Comparison of ENCODE assay signal across 1 cellular context in the genomic region with DNA sequence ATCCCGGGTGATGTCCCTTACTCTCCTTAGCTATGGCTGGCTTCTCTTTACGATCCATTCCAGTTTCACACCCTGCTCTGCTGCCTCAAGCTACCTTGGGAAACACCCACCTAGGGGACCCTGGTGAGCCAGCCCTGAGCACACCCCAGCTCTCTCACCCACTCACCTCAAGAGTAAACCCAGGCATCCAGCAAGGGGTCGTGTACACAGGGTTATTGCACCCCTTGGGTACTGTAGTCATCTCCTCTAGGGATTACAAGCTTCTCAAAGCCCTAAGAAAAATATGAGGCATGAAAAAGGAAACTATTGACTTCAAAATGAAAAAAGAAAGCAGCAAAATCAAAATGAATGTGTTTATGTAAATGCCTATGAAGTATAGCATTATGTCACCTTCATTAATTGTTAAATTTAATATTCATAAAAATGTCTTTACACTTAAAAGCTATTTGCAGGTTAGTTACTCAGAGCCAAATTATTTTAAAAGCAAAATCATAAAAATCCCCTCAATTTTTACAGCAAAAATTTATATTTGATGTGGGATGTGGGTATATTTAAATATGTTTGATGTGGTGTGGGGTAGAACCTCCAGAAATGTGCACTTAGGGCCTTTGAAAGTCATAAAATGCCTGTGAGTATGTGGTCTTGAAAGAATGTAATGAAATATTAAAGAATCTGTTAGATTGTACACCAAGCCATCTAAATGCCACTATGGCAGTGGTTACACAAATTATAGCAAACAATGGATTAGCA.
A peak's percentile ranks its signal among the peaks of the same experiment; 100 is the strongest.
TF ChIP-seq lines count a peak whose summit lies in the region.

No MANE protein-coding gene starts in this region.

TF ChIP-seq in GM12878, 131 proteins besides CTCF, POLR2A, EP300 and RAD21 (continued from another document and continues in another):
- TF ChIP-seq, protein P1, sequence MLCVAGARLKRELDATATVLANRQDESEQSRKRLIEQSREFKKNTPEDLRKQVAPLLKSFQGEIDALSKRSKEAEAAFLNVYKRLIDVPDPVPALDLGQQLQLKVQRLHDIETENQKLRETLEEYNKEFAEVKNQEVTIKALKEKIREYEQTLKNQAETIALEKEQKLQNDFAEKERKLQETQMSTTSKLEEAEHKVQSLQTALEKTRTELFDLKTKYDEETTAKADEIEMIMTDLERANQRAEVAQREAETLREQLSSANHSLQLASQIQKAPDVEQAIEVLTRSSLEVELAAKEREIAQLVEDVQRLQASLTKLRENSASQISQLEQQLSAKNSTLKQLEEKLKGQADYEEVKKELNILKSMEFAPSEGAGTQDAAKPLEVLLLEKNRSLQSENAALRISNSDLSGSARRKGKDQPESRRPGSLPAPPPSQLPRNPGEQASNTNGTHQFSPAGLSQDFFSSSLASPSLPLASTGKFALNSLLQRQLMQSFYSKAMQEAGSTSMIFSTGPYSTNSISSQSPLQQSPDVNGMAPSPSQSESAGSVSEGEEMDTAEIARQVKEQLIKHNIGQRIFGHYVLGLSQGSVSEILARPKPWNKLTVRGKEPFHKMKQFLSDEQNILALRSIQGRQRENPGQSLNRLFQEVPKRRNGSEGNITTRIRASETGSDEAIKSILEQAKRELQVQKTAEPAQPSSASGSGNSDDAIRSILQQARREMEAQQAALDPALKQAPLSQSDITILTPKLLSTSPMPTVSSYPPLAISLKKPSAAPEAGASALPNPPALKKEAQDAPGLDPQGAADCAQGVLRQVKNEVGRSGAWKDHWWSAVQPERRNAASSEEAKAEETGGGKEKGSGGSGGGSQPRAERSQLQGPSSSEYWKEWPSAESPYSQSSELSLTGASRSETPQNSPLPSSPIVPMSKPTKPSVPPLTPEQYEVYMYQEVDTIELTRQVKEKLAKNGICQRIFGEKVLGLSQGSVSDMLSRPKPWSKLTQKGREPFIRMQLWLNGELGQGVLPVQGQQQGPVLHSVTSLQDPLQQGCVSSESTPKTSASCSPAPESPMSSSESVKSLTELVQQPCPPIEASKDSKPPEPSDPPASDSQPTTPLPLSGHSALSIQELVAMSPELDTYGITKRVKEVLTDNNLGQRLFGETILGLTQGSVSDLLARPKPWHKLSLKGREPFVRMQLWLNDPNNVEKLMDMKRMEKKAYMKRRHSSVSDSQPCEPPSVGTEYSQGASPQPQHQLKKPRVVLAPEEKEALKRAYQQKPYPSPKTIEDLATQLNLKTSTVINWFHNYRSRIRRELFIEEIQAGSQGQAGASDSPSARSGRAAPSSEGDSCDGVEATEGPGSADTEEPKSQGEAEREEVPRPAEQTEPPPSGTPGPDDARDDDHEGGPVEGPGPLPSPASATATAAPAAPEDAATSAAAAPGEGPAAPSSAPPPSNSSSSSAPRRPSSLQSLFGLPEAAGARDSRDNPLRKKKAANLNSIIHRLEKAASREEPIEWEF (IDR thresholded peaks at IDR 0.05; ENCODE audit: insufficient replicate concordance, low read depth, low read length): no peak
- no peak for TF ChIP-seq ETV6 (conservative IDR thresholded peaks at IDR 0.05 in 1 of 2, IDR thresholded peaks at IDR 0.05 in 1 of 2; ENCODE audit: borderline replicate concordance in 1 of 2, low read depth in 1 of 2)
- no peak for TF ChIP-seq RAD51 (IDR thresholded peaks at IDR 0.05)
- TF ChIP-seq, protein P2, sequence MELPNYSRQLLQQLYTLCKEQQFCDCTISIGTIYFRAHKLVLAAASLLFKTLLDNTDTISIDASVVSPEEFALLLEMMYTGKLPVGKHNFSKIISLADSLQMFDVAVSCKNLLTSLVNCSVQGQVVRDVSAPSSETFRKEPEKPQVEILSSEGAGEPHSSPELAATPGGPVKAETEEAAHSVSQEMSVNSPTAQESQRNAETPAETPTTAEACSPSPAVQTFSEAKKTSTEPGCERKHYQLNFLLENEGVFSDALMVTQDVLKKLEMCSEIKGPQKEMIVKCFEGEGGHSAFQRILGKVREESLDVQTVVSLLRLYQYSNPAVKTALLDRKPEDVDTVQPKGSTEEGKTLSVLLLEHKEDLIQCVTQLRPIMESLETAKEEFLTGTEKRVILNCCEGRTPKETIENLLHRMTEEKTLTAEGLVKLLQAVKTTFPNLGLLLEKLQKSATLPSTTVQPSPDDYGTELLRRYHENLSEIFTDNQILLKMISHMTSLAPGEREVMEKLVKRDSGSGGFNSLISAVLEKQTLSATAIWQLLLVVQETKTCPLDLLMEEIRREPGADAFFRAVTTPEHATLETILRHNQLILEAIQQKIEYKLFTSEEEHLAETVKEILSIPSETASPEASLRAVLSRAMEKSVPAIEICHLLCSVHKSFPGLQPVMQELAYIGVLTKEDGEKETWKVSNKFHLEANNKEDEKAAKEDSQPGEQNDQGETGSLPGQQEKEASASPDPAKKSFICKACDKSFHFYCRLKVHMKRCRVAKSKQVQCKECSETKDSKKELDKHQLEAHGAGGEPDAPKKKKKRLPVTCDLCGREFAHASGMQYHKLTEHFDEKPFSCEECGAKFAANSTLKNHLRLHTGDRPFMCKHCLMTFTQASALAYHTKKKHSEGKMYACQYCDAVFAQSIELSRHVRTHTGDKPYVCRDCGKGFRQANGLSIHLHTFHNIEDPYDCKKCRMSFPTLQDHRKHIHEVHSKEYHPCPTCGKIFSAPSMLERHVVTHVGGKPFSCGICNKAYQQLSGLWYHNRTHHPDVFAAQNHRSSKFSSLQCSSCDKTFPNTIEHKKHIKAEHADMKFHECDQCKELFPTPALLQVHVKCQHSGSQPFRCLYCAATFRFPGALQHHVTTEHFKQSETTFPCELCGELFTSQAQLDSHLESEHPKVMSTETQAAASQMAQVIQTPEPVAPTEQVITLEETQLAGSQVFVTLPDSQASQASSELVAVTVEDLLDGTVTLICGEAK (IDR thresholded peaks at IDR 0.05; ENCODE audit: borderline replicate concordance): no peak
- no peak for TF ChIP-seq KAT2A (conservative IDR thresholded peaks at IDR 0.05; ENCODE audit: control insufficient read depth, low read depth, low read length)
- no peak for TF ChIP-seq SIN3A (IDR thresholded peaks at IDR 0.05; ENCODE audit: low read depth, low read length)
- TF ChIP-seq NFIC (IDR thresholded peaks at IDR 0.05; ENCODE audit: low read depth, low read length): peak; percentile 29; the same call in 1 of the 2 replicates
- no peak for TF ChIP-seq CHD4 (IDR thresholded peaks at IDR 0.05)
- peak; percentile 70 to 73 for TF ChIP-seq BHLHE40 (IDR thresholded peaks at IDR 0.05; ENCODE audit: borderline replicate concordance in 1 of 2, low read depth in 2 of 2, low read length in 1 of 2)
- peak; percentile 73 for TF ChIP-seq NR2F1 (conservative IDR thresholded peaks at IDR 0.05)
- peak; percentile 53 for TF ChIP-seq ATF7 (IDR thresholded peaks at IDR 0.05; ENCODE audit: low read depth)
- no peak for TF ChIP-seq MXI1 (IDR thresholded peaks at IDR 0.05; ENCODE audit: low read depth, low read length)
- TF ChIP-seq TBL1XR1 (IDR thresholded peaks at IDR 0.05; ENCODE audit: low read depth, low read length): no peak
- peak; percentile 98 for TF ChIP-seq TCF7 (IDR thresholded peaks at IDR 0.05; ENCODE audit: borderline replicate concordance)
- TF ChIP-seq SMAD5 (IDR thresholded peaks at IDR 0.05; ENCODE audit: low read depth): no peak
- TF ChIP-seq SMARCA5 (IDR thresholded peaks at IDR 0.05): no peak
- TF ChIP-seq SIX5 (IDR thresholded peaks at IDR 0.05; ENCODE audit: low read depth, low read length, severe bottlenecking): no peak
- TF ChIP-seq PAX5 (IDR thresholded peaks at IDR 0.05; ENCODE audit: borderline replicate concordance, low read depth, low read length): no peak
- TF ChIP-seq ZNF217 (IDR thresholded peaks at IDR 0.05): 0 out of 2 replicates have a peak, but pooled peaks have one; percentile 42
- TF ChIP-seq FOS (IDR thresholded peaks at IDR 0.05; ENCODE audit: borderline replicate concordance, extremely low read depth, insufficient read length): no peak
- TF ChIP-seq, protein P3, sequence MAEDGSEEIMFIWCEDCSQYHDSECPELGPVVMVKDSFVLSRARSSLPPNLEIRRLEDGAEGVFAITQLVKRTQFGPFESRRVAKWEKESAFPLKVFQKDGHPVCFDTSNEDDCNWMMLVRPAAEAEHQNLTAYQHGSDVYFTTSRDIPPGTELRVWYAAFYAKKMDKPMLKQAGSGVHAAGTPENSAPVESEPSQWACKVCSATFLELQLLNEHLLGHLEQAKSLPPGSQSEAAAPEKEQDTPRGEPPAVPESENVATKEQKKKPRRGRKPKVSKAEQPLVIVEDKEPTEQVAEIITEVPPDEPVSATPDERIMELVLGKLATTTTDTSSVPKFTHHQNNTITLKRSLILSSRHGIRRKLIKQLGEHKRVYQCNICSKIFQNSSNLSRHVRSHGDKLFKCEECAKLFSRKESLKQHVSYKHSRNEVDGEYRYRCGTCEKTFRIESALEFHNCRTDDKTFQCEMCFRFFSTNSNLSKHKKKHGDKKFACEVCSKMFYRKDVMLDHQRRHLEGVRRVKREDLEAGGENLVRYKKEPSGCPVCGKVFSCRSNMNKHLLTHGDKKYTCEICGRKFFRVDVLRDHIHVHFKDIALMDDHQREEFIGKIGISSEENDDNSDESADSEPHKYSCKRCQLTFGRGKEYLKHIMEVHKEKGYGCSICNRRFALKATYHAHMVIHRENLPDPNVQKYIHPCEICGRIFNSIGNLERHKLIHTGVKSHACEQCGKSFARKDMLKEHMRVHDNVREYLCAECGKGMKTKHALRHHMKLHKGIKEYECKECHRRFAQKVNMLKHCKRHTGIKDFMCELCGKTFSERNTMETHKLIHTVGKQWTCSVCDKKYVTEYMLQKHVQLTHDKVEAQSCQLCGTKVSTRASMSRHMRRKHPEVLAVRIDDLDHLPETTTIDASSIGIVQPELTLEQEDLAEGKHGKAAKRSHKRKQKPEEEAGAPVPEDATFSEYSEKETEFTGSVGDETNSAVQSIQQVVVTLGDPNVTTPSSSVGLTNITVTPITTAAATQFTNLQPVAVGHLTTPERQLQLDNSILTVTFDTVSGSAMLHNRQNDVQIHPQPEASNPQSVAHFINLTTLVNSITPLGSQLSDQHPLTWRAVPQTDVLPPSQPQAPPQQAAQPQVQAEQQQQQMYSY (CRISPR knock-in tag; IDR thresholded peaks at IDR 0.05): no peak
- TF ChIP-seq, protein P4, sequence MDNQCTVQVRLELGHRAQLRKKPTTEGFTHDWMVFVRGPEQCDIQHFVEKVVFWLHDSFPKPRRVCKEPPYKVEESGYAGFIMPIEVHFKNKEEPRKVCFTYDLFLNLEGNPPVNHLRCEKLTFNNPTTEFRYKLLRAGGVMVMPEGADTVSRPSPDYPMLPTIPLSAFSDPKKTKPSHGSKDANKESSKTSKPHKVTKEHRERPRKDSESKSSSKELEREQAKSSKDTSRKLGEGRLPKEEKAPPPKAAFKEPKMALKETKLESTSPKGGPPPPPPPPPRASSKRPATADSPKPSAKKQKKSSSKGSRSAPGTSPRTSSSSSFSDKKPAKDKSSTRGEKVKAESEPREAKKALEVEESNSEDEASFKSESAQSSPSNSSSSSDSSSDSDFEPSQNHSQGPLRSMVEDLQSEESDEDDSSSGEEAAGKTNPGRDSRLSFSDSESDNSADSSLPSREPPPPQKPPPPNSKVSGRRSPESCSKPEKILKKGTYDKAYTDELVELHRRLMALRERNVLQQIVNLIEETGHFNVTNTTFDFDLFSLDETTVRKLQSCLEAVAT (IDR thresholded peaks at IDR 0.05): peak; percentile 58; the same call in 1 of the 2 replicates
- TF ChIP-seq ZNF622 (IDR thresholded peaks at IDR 0.05): no peak
- no peak for TF ChIP-seq POLR2AphosphoS5 (IDR thresholded peaks at IDR 0.05; ENCODE audit: low read length)
- TF ChIP-seq CEBPB (IDR thresholded peaks at IDR 0.05; ENCODE audit: borderline replicate concordance in 1 of 2, low read depth in 2 of 2, low read length in 2 of 2): no peak
- TF ChIP-seq, protein P5, sequence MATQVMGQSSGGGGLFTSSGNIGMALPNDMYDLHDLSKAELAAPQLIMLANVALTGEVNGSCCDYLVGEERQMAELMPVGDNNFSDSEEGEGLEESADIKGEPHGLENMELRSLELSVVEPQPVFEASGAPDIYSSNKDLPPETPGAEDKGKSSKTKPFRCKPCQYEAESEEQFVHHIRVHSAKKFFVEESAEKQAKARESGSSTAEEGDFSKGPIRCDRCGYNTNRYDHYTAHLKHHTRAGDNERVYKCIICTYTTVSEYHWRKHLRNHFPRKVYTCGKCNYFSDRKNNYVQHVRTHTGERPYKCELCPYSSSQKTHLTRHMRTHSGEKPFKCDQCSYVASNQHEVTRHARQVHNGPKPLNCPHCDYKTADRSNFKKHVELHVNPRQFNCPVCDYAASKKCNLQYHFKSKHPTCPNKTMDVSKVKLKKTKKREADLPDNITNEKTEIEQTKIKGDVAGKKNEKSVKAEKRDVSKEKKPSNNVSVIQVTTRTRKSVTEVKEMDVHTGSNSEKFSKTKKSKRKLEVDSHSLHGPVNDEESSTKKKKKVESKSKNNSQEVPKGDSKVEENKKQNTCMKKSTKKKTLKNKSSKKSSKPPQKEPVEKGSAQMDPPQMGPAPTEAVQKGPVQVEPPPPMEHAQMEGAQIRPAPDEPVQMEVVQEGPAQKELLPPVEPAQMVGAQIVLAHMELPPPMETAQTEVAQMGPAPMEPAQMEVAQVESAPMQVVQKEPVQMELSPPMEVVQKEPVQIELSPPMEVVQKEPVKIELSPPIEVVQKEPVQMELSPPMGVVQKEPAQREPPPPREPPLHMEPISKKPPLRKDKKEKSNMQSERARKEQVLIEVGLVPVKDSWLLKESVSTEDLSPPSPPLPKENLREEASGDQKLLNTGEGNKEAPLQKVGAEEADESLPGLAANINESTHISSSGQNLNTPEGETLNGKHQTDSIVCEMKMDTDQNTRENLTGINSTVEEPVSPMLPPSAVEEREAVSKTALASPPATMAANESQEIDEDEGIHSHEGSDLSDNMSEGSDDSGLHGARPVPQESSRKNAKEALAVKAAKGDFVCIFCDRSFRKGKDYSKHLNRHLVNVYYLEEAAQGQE (IDR thresholded peaks at IDR 0.05; ENCODE audit: low read depth, low read length): no peak
- no peak for TF ChIP-seq BACH1 (IDR thresholded peaks at IDR 0.05; ENCODE audit: borderline replicate concordance)
- no peak for TF ChIP-seq CREM (IDR thresholded peaks at IDR 0.05; ENCODE audit: low read depth)
- no peak for TF ChIP-seq HCFC1 (IDR thresholded peaks at IDR 0.05; ENCODE audit: low read length)
- TF ChIP-seq, protein P6, sequence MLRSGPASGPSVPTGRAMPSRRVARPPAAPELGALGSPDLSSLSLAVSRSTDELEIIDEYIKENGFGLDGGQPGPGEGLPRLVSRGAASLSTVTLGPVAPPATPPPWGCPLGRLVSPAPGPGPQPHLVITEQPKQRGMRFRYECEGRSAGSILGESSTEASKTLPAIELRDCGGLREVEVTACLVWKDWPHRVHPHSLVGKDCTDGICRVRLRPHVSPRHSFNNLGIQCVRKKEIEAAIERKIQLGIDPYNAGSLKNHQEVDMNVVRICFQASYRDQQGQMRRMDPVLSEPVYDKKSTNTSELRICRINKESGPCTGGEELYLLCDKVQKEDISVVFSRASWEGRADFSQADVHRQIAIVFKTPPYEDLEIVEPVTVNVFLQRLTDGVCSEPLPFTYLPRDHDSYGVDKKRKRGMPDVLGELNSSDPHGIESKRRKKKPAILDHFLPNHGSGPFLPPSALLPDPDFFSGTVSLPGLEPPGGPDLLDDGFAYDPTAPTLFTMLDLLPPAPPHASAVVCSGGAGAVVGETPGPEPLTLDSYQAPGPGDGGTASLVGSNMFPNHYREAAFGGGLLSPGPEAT (IDR thresholded peaks at IDR 0.05; ENCODE audit: low read depth): 0 out of 2 replicates have a peak, but pooled peaks have one; percentile 43
- TF ChIP-seq STAT3 (IDR thresholded peaks at IDR 0.05; ENCODE audit: low read depth, low read length): no peak
- TF ChIP-seq TCF3 (IDR thresholded peaks at IDR 0.05; ENCODE audit: borderline replicate concordance, insufficient read depth, low read depth, low read length): no peak
- no peak for TF ChIP-seq SP1 (IDR thresholded peaks at IDR 0.05; ENCODE audit: low read depth, low read length)
- TF ChIP-seq GABPA (IDR thresholded peaks at IDR 0.05; ENCODE audit: low read depth): no peak
- TF ChIP-seq MTA2 (IDR thresholded peaks at IDR 0.05; ENCODE audit: low read depth): peak; percentile 61; the same call in 1 of the 2 replicates
- TF ChIP-seq RFX5 (IDR thresholded peaks at IDR 0.05; ENCODE audit: low read depth, low read length): no peak
